Comparison of ENCODE assay signal across 13 cellular contexts in genomic region chr5:137516251-137516797, GRCh38. TPM values are rescaled to one million over a fixed set of nuclear protein-coding genes. Genes with fewer than 3 reads are reported as not detected.
"Had no signal": no experiment of that assay in that cellular context is flagged by ENCODE, and none has a peak within 500 bp of the region (broad histone marks: within the 10 kb centered on the region; RNA-seq: fewer than 3 reads in every experiment).

No MANE protein-coding gene starts in this region.

- H3K4me3 Mint-ChIP-seq: activated B cell treated with CpG ODN at 0.5 μM for 24 hours; activated CD4-positive, alpha-beta T cell treated with anti-CD3 and anti-CD28 coated beads, Interleukin-2, amount 10 ng/mL, durations not matched to agents 7 days and 5 days; activated naive CD4-positive, alpha-beta T cell treated with anti-CD3 and anti-CD28 coated beads, Interleukin-2, amount 50 U/mL, for 24 hours; neural progenitor cell had no signal

- H3K27ac Mint-ChIP-seq: activated B cell treated with CpG ODN at 0.5 μM for 24 hours; activated CD4-positive, alpha-beta T cell treated with anti-CD3 and anti-CD28 coated beads, Interleukin-2, amount 10 ng/mL, durations not matched to agents 7 days and 5 days; activated naive CD4-positive, alpha-beta T cell treated with anti-CD3 and anti-CD28 coated beads, Interleukin-2, amount 50 U/mL, for 24 hours; neural progenitor cell had no signal

- DNase-seq: activated B cell treated with CpG ODN at 0.5 μM for 24 hours; activated CD4-positive, alpha-beta T cell treated with anti-CD3 and anti-CD28 coated beads, Interleukin-2, amount 10 ng/mL, durations not matched to agents 7 days and 5 days; activated T-cell treated with anti-CD3 and anti-CD28 coated beads for 4 hours; body of pancreas; central memory CD4-positive, alpha-beta T cell; cortex of kidney; effector memory CD4-positive, alpha-beta T cell; gastrocnemius medialis; pancreas; stimulated activated CD4-positive, alpha-beta T cell treated with anti-CD3 and anti-CD28 coated beads, Interleukin-4, amount 100 ng/mL, for 24 hours had no signal

- ATAC-seq: body of pancreas, gastrocnemius medialis, pancreas had no signal

- H3K36me3 Mint-ChIP-seq: activated naive CD4-positive, alpha-beta T cell treated with anti-CD3 and anti-CD28 coated beads, Interleukin-2, amount 50 U/mL, for 24 hours; neural progenitor cell had no signal

- H3K4me1 Mint-ChIP-seq: activated B cell treated with CpG ODN at 0.5 μM for 24 hours; activated CD4-positive, alpha-beta T cell treated with anti-CD3 and anti-CD28 coated beads, Interleukin-2, amount 10 ng/mL, durations not matched to agents 7 days and 5 days; activated naive CD4-positive, alpha-beta T cell treated with anti-CD3 and anti-CD28 coated beads, Interleukin-2, amount 50 U/mL, for 24 hours; neural progenitor cell had no signal

- H3K9me3 Mint-ChIP-seq: activated CD4-positive, alpha-beta T cell treated with anti-CD3 and anti-CD28 coated beads, Interleukin-2, amount 10 ng/mL, durations not matched to agents 7 days and 5 days; activated naive CD4-positive, alpha-beta T cell treated with anti-CD3 and anti-CD28 coated beads, Interleukin-2, amount 50 U/mL, for 24 hours; neural progenitor cell had no signal

RNA-seq across cellular contexts. Expression of gene SPOCK1, which starts 17.2 kb away (rescaled TPM):
- total RNA-seq: activated B cell treated with CpG ODN at 0.5 μM for 24 hours; activated CD8-positive, alpha-beta memory T cell treated with anti-CD3 and anti-CD28 coated beads for 36 hours had no signal
